16 cellular contexts compared by ENCODE assay signal in genomic region chr17:80503031-80503430, GRCh38. TPM values are rescaled to one million over a fixed set of nuclear protein-coding genes. Genes with fewer than 3 reads are reported as not detected.
A peak's percentile ranks its signal among the peaks of the same experiment; 100 is the strongest.
DNase-seq lines count a peak whose midpoint lies in the region; ATAC-seq and TF ChIP-seq lines count a peak whose summit lies in the region.
"Had no signal": no experiment of that assay in that cellular context is flagged by ENCODE, and none has a peak within 500 bp of the region (broad histone marks: within the 10 kb centered on the region; RNA-seq: fewer than 3 reads in every experiment).

No MANE protein-coding gene starts in this region.

- H3K4me3 ChIP-seq in HEK293 (ENCODE audit: low read depth, low read length), result no peak overlapping the region
- H3K4me3 ChIP-seq in SJSA1, result no peak overlapping the region
- H3K4me3 ChIP-seq in rectal smooth muscle tissue (ENCODE audit: low read length), result no peak overlapping the region
- H3K4me3 ChIP-seq: BLaER1 had no signal

- no peak overlapping the region for H3K9ac ChIP-seq in rectal smooth muscle tissue (ENCODE audit: low read length)
- H3K9ac ChIP-seq: BLaER1 had no signal

- no peaks in the 10 kb centered on the region for H3K9me3 ChIP-seq in HEK293 (ENCODE audit: control insufficient read depth, insufficient read depth, low read depth, low read length)
- H3K9me3 ChIP-seq in SJSA1 (replicated peaks), result no peaks in the 10 kb centered on the region
- H3K9me3 ChIP-seq: BLaER1, Caco-2 had no signal

- POLR2A ChIA-PET in HEK293 (lab: Yijun Ruan, JAX), result no interaction called here

- H3K27me3 ChIP-seq in SJSA1 (replicated peaks) (no peaks in the 10 kb centered on the region), rectal smooth muscle tissue (ENCODE audit: control insufficient read depth, insufficient read depth, low read length) (no peaks in the 10 kb centered on the region)
- H3K27me3 ChIP-seq: BLaER1 had no signal

- CTCF ChIA-PET in HEK293 (lab: Yijun Ruan, JAX), result no interaction called here

- H3K4me1 ChIP-seq in HEK293 (ENCODE audit: control insufficient read depth, insufficient read depth, low read length) (no peaks in the 10 kb centered on the region), SJSA1 (replicated peaks) (peaks cover 89% of the 10 kb centered on the region), rectal smooth muscle tissue (ENCODE audit: control insufficient read depth, insufficient read depth, low read length) (peaks cover 15% of the 10 kb centered on the region)
- H3K4me1 ChIP-seq: Caco-2 had no signal

- H3K36me3 ChIP-seq in HEK293 (ENCODE audit: control insufficient read depth in 2 of 2, insufficient read depth in 1 of 2, low read length in 2 of 2) (no peaks in the 10 kb centered on the region), SJSA1 (no peaks in the 10 kb centered on the region), rectal smooth muscle tissue (ENCODE audit: control insufficient read depth, insufficient read depth, low read length) (no peaks in the 10 kb centered on the region)
- H3K36me3 ChIP-seq: BLaER1 had no signal

- DNase-seq in SJSA1 (ENCODE audit: low read depth in 1 of 2, low spot score in 2 of 2) (no peak), H4 (ENCODE audit: low spot score) (no peak), NCI-H1105 treated with DMSO at 0.1 percent for 48 hours (lab: John Stamatoyannopoulos, UW) (no peak)
- DNase-seq: Caco-2; CD4-positive, CD25-positive, alpha-beta regulatory T cell; CD8-positive, alpha-beta T cell; DMS153; DND-41; GOT3; H7; HCEC 1CT had no signal

- no peak for ATAC-seq in HG02973 (IDR thresholded peaks at IDR 0.05; ENCODE audit: unreplicated experiment)
- ATAC-seq: CD8-positive, alpha-beta T cell had no signal

- TF ChIP-seq CTCF in HEK293 (tag by site-specific recombination; IDR thresholded peaks at IDR 0.05), result no peak

- H3K27ac ChIP-seq in HEK293 (ENCODE audit: extremely low read depth, low read depth, low read length) (no peak overlapping the region), SJSA1 (peak overlapping the region; percentile 80), rectal smooth muscle tissue (ENCODE audit: low read depth, low read length) (peak overlapping the region; percentile 94)
- H3K27ac ChIP-seq: BLaER1, C4-2B had no signal

TF ChIP-seq in HEK293, 187 proteins besides CTCF, POLR2A, EP300 and RAD21:
- peak; percentile 70 for TF ChIP-seq ZNF366 (tag by site-specific recombination; conservative IDR thresholded peaks at IDR 0.05)
- peak; percentile 57 for TF ChIP-seq ZFHX2 (tag by site-specific recombination; conservative IDR thresholded peaks at IDR 0.05)
- TF ChIP-seq EGR2 (tag by site-specific recombination; IDR thresholded peaks at IDR 0.05; ENCODE audit: low read depth), result peak; percentile 81
- TF ChIP-seq SCRT2 (tag by site-specific recombination; IDR thresholded peaks at IDR 0.05), result no peak
- no peak for TF ChIP-seq ZNF664 (tag by site-specific recombination; IDR thresholded peaks at IDR 0.05)

RNA-seq across cellular contexts. Expression of gene NPTX1, which starts 26.6 kb away (rescaled TPM):
- 0.32 TPM in 1 of 2 replicates, not detected in the other for total RNA-seq in SJSA1 (2014; rRNA removed; shearing (Covaris generic))
- total RNA-seq in H4 (2014; rRNA removed; shearing (Covaris generic)), result 0.17 and 0.70 TPM in 2 replicates

RNA-seq across cellular contexts. Expression of gene RPTOR, which starts 41.6 kb away (rescaled TPM):
- 27.0 and 30.6 TPM in 2 replicates for total RNA-seq in SJSA1 (2014; rRNA removed; shearing (Covaris generic))
- 12.6 and 15.2 TPM in 2 replicates for total RNA-seq in H4 (2014; rRNA removed; shearing (Covaris generic))
